ENCODE assay signal across 19 cellular contexts in genomic region chr1:15955552-15955951, GRCh38. TPM values are rescaled to one million over a fixed set of nuclear protein-coding genes. Genes with fewer than 3 reads are reported as not detected.
DNase-seq lines count a peak whose midpoint lies in the region; ATAC-seq and TF ChIP-seq lines count a peak whose summit lies in the region.
"Had no signal": no experiment of that assay in that cellular context is flagged by ENCODE, and none has a peak within 500 bp of the region (broad histone marks: within the 10 kb centered on the region; RNA-seq: fewer than 3 reads in every experiment).

No MANE protein-coding gene starts in this region.

- H3K4me3 ChIP-seq in esophagus (ENCODE audit: low read depth in 1 of 2, low read length in 2 of 2) (no peak overlapping the region), skin epidermis (no peak overlapping the region), gastrocnemius medialis (no peak overlapping the region)
- H3K4me3 ChIP-seq: pancreas, SJCRH30 had no signal

- CTCF ChIA-PET in RWPE1 (lab: Yijun Ruan, JAX), result no interaction called here

- H3K27ac Mint-ChIP-seq in activated T-cell treated with anti-CD3 and anti-CD28 coated beads, Interleukin-2, amount 50 U/mL, for 24 hours, result peak overlapping the region; percentile 94
- H3K27ac Mint-ChIP-seq: activated CD4-positive, alpha-beta T cell treated with anti-CD3 and anti-CD28 coated beads, Interleukin-2, amount 10 ng/mL, durations not matched to agents 7 days and 5 days had no signal

- H3K27me3 Mint-ChIP-seq in activated T-cell treated with anti-CD3 and anti-CD28 coated beads, Interleukin-2, amount 50 U/mL, for 24 hours, result no peaks in the 10 kb centered on the region
- H3K27me3 Mint-ChIP-seq: activated CD4-positive, alpha-beta T cell treated with anti-CD3 and anti-CD28 coated beads, Interleukin-2, amount 10 ng/mL, durations not matched to agents 7 days and 5 days; stimulated activated naive CD8-positive, alpha-beta T cell treated with anti-CD3 and anti-CD28 coated beads, Interleukin-15, amount 100 ng/mL, for 72 hours had no signal

- POLR2A ChIA-PET in RWPE1 (lab: Yijun Ruan, JAX; ENCODE audit: low non-redundant PET), result no interaction called here

- TF ChIP-seq POLR2A in gastrocnemius medialis (IDR thresholded peaks at IDR 0.05), result no peak

- H3K36me3 ChIP-seq in esophagus (ENCODE audit: control insufficient read depth in 2 of 2, insufficient read depth in 2 of 2, low read length in 1 of 2) (peaks cover 0 to 2% of the 10 kb centered on the region in 2 donors), gastrocnemius medialis (no peaks in the 10 kb centered on the region)
- H3K36me3 ChIP-seq: pancreas, SJCRH30 had no signal

- in situ Hi-C loops in gastrocnemius medialis (cut with MboI; ENCODE audit: low sequenced_read_pairs in 4 of 4), result loop anchor here in 1 of 4 donors (25.0 kb wide), 1 partner anchor 143 kb away; the partner anchor contains the start of gene UQCRHL

- no peak for DNase-seq in activated T-cell treated with anti-CD3 and anti-CD28 coated beads, Interleukin-2, amount 50 U/mL, for 24 hours
- DNase-seq in activated T-cell treated with anti-CD3 and anti-CD28 coated beads, Interleukin-2, amount 50 U/mL, for 48 hours, result no peak
- DNase-seq in RWPE1 (ENCODE audit: low spot score) (no peak), gastrocnemius medialis (no peak)
- DNase-seq: activated CD4-positive, alpha-beta T cell treated with anti-CD3 and anti-CD28 coated beads, Interleukin-2, amount 10 ng/mL, durations not matched to agents 7 days and 5 days; CD4-positive, alpha-beta memory T cell; left colon; NCI-H69; pancreas; SJCRH30; stimulated activated naive CD8-positive, alpha-beta T cell treated with anti-CD3 and anti-CD28 coated beads, Interleukin-15, amount 100 ng/mL, for 72 hours; T1000 had no signal

- no peaks in the 10 kb centered on the region for H3K27me3 ChIP-seq in esophagus (ENCODE audit: control insufficient read depth in 1 of 2, insufficient read depth in 2 of 2, low read length in 2 of 2)
- no peaks in the 10 kb centered on the region for H3K27me3 ChIP-seq in gastrocnemius medialis
- H3K27me3 ChIP-seq: pancreas, SJCRH30 had no signal

- no peaks in the 10 kb centered on the region for H3K9me3 Mint-ChIP-seq in activated T-cell treated with anti-CD3 and anti-CD28 coated beads, Interleukin-2, amount 50 U/mL, for 24 hours
- H3K9me3 Mint-ChIP-seq: activated CD4-positive, alpha-beta T cell treated with anti-CD3 and anti-CD28 coated beads, Interleukin-2, amount 10 ng/mL, durations not matched to agents 7 days and 5 days; CD4-positive, alpha-beta memory T cell; stimulated activated naive CD8-positive, alpha-beta T cell treated with anti-CD3 and anti-CD28 coated beads, Interleukin-15, amount 100 ng/mL, for 72 hours had no signal

- H3K9me3 ChIP-seq in esophagus (ENCODE audit: control insufficient read depth in 2 of 2, insufficient read depth in 1 of 2, low read depth in 1 of 2, low read length in 1 of 2) (no peaks in the 10 kb centered on the region), gastrocnemius medialis (no peaks in the 10 kb centered on the region)
- H3K9me3 ChIP-seq: pancreas, SJCRH30 had no signal

- peaks cover 78% of the 10 kb centered on the region for H3K36me3 Mint-ChIP-seq in activated T-cell treated with anti-CD3 and anti-CD28 coated beads, Interleukin-2, amount 50 U/mL, for 24 hours (ENCODE audit: low read depth)

- intact Hi-C loops in gastrocnemius medialis (cut with DNase I; ENCODE audit: low total_unique reads), result no loop called here

- H3K4me1 Mint-ChIP-seq in activated T-cell treated with anti-CD3 and anti-CD28 coated beads, Interleukin-2, amount 50 U/mL, for 24 hours (ENCODE audit: low read depth), result peaks cover 91% of the 10 kb centered on the region

- H3K27ac ChIP-seq in RWPE1 (peak overlapping the region; percentile 73), esophagus (ENCODE audit: low read depth in 2 of 2, low read length in 1 of 2) (peak overlapping the region; percentile 72 to 88), skin epidermis (peak overlapping the region in 12 of 21 experiments; percentile 1 to 88 (median 26)), gastrocnemius medialis (no peak overlapping the region)
- H3K27ac ChIP-seq: pancreas, SJCRH30 had no signal

- no peak overlapping the region for H3K4me3 Mint-ChIP-seq in activated T-cell treated with anti-CD3 and anti-CD28 coated beads, Interleukin-2, amount 50 U/mL, for 24 hours
- H3K4me3 Mint-ChIP-seq: activated CD4-positive, alpha-beta T cell treated with anti-CD3 and anti-CD28 coated beads, Interleukin-2, amount 10 ng/mL, durations not matched to agents 7 days and 5 days had no signal

- TF ChIP-seq CTCF in RWPE1 (conservative IDR thresholded peaks at IDR 0.05; ENCODE audit: low read depth), result no peak
- TF ChIP-seq CTCF in gastrocnemius medialis (IDR thresholded peaks at IDR 0.05 in 4 of 5, conservative IDR thresholded peaks at IDR 0.05 in 1 of 5), result no peak

- 96 to 99% methylated on average over 2 of the region's 2 CpGs for WGBS in esophagus, 2 donors

- peaks cover 20 to 32% of the 10 kb centered on the region in 2 donors for H3K4me1 ChIP-seq in esophagus (ENCODE audit: control insufficient read depth in 2 of 2, insufficient read depth in 2 of 2, low read length in 1 of 2)
- peaks cover 52 to 54% of the 10 kb centered on the region in 2 donors for H3K4me1 ChIP-seq in gastrocnemius medialis

- ATAC-seq in gastrocnemius medialis (no peak), HG03025 (IDR thresholded peaks at IDR 0.05; ENCODE audit: low FRiP score, unreplicated experiment) (no peak), HG03439 (IDR thresholded peaks at IDR 0.05; ENCODE audit: unreplicated experiment) (no peak)
- ATAC-seq: pancreas had no signal

RNA-seq across cellular contexts. Expression of gene ZBTB17, which starts 20.3 kb away (rescaled TPM):
- 10 to 100 TPM; 27.8 to 41.7 TPM for polyA plus RNA-seq in esophagus
- 10 to 100 TPM; 25.9 to 44.1 (median 31.5) TPM for total RNA-seq in gastrocnemius medialis

RNA-seq across cellular contexts. Expression of gene SRARP, which starts 48.5 kb away (rescaled TPM):
- not detected for polyA plus RNA-seq in esophagus
- total RNA-seq in gastrocnemius medialis, result under 1 TPM in 2 of 4 donors, not detected in 2; 0.10 to 0.19 TPM
- total RNA-seq: A673; activated CD4-positive, alpha-beta T cell treated with anti-CD3 and anti-CD28 coated beads, Interleukin-2, amount 10 ng/mL, durations not matched to agents 7 days and 5 days; CD4-positive, alpha-beta memory T cell; Daoy; left colon; OCI-LY7; pancreas; SJCRH30 had no signal
- polyA plus RNA-seq: CD4-positive, alpha-beta memory T cell; pancreas had no signal

Comparison
In these comparisons a context has a peak if more than half of its experiments do, and no peak if none do; other contexts are left out.
1. H3K27ac ChIP-seq: peak in RWPE1 (single experiment), esophagus (2 of 2) and skin epidermis (12 of 21); none in gastrocnemius medialis (0 of 4).